In genomic region chr9:127311239-127311741, GRCh38 we compare ENCODE assay signal across 1 cellular context.
TF ChIP-seq lines count a peak whose summit lies in the region.

No MANE protein-coding gene starts in this region.

TF ChIP-seq in H1, 55 proteins besides CTCF, POLR2A, EP300 and RAD21 (continued from another document):
- no peak for TF ChIP-seq NRF1 (IDR thresholded peaks at IDR 0.05; ENCODE audit: low read depth, low read length)
- TF ChIP-seq SP1 (IDR thresholded peaks at IDR 0.05; ENCODE audit: low read depth, low read length), result no peak
- no peak for TF ChIP-seq RNF2 (IDR thresholded peaks at IDR 0.05; ENCODE audit: borderline replicate concordance, low read depth, low read length, missing control alignments, poor library complexity, severe bottlenecking)
- no peak for TF ChIP-seq SIRT6 (IDR thresholded peaks at IDR 0.05; ENCODE audit: low read length)
- TF ChIP-seq PHF8 (conservative IDR thresholded peaks at IDR 0.05; ENCODE audit: low read depth, low read length), result no peak
- TF ChIP-seq ZNF274 (IDR thresholded peaks at IDR 0.05; ENCODE audit: borderline replicate concordance, extremely low read depth, low read length), result no peak
- no peak for TF ChIP-seq JUN (IDR thresholded peaks at IDR 0.05; ENCODE audit: low read depth, low read length)
- TF ChIP-seq CBX8 (IDR thresholded peaks at IDR 0.05; ENCODE audit: borderline replicate concordance, low read depth, low read length), result no peak
- TF ChIP-seq POU5F1 (IDR thresholded peaks at IDR 0.05; ENCODE audit: low read depth, low read length), result no peak
- TF ChIP-seq ATF3 (IDR thresholded peaks at IDR 0.05; ENCODE audit: insufficient read depth, low read depth, low read length), result no peak
- no peak for TF ChIP-seq YY1 (IDR thresholded peaks at IDR 0.05; ENCODE audit: low read depth, low read length)
- no peak for TF ChIP-seq TAF7 (optimal IDR thresholded peaks at IDR 0.05; ENCODE audit: borderline replicate concordance, low read depth, low read length)
- TF ChIP-seq GABPA (IDR thresholded peaks at IDR 0.05; ENCODE audit: borderline replicate concordance, insufficient read depth, low read length), result no peak
- no peak for TF ChIP-seq CHD1 (IDR thresholded peaks at IDR 0.05; ENCODE audit: low read depth, low read length)
- TF ChIP-seq CEBPB (IDR thresholded peaks at IDR 0.05; ENCODE audit: low read depth, low read length), result no peak
